In the genomic region with DNA sequence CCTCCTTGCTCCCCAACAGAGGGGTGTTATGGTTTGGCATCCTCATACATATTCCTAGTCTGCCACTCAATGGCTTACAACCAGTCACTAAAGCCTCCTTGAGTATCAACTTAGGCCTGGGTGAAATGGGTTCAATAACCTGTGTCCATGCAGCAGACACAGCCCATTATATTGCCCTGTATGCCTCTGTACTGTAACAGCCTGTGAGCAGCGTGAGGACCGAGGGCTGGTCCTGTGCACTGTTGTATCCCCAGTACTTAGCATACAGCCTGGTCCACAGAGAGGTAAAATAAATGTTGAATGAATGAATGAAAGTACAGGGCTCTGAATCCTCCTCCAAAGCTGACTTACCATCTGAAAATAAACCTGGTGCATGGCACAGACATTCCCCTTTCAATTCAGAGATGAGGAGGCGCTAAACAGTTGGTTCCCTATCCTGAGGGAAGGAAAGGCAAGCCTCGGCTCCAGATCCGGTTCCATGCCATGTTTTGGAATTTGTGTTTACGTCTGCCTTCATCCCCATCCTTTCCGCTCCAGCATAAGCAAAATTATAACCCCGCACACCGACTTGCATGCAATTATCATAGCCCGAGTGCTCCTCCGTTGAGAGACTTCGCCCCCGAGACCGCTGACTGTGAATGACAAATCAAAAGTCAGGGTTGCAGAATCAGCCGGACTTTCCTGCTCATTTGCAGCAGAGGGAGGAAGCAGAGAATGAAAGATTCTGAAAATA, we compare ENCODE assay signal across 8 cellular contexts. TPM values are rescaled to one million over a fixed set of nuclear protein-coding genes. Genes with fewer than 3 reads are reported as not detected.
DNase-seq lines count a peak whose midpoint lies in the region; ATAC-seq, FAIRE-seq and TF ChIP-seq lines count a peak whose summit lies in the region.

No MANE protein-coding gene starts in this region.

- H2AFZ ChIP-seq in mammary epithelial cell (ENCODE audit: low read depth, low read length) (peak overlapping the region; percentile 47), keratinocyte (ENCODE audit: control insufficient read depth, low read length) (peak overlapping the region; percentile 34)

- H3K4me3 Mint-ChIP-seq in stimulated activated memory B cell treated with anti-CD40 and anti-IgM and Interleukin-4, amounts not matched to agents 10 μg/mL and 1 μg/mL and 100 μg/mL, for 72 hours, result peak overlapping the region; percentile 60

- TF ChIP-seq CTCF in mammary epithelial cell (conservative IDR thresholded peaks at IDR 0.05 in 1 of 2, IDR thresholded peaks at IDR 0.05 in 1 of 2; ENCODE audit: extremely low read depth in 1 of 2, insufficient read depth in 1 of 2, low read depth in 1 of 2, low read length in 2 of 2) (no peak), keratinocyte (optimal IDR thresholded peaks at IDR 0.05 in 1 of 3, IDR thresholded peaks at IDR 0.05 in 1 of 3, conservative IDR thresholded peaks at IDR 0.05 in 1 of 3; ENCODE audit: extremely low read depth in 1 of 3, insufficient read depth in 2 of 3, low read length in 3 of 3) (no peak), omental fat pad (IDR thresholded peaks at IDR 0.05) (no peak)

- peak; percentile 80 for DNase-seq in Daoy (ENCODE audit: low read depth)
- peak; percentile 95 for DNase-seq in NCI-H2227 (lab: John Stamatoyannopoulos, UW; ENCODE audit: unreplicated experiment)
- DNase-seq in mammary epithelial cell, result peak; percentile 70
- DNase-seq in keratinocyte (ENCODE audit: low read depth, low spot score), result no peak
- DNase-seq in MV-4-11 (lab: John Stamatoyannopoulos, UW), result no peak
- no peak for DNase-seq in omental fat pad (ENCODE audit: low spot score)

- WGBS in mammary epithelial cell (ENCODE audit: low coverage, missing lambda C conversion rate), result 54% methylated on average over 12 of the region's 15 CpGs

- H3K9me3 ChIP-seq in mammary epithelial cell (replicated peaks; ENCODE audit: insufficient read depth, low read length), result no peaks in the 10 kb centered on the region
- no peaks in the 10 kb centered on the region for H3K9me3 ChIP-seq in keratinocyte (ENCODE audit: control insufficient read depth, low read depth, low read length)

- no TSS peak for BruUV-seq in mammary epithelial cell (replicated peaks; lab: Mats Ljungman, UMichigan)

- H3K4me1 ChIP-seq in mammary epithelial cell (ENCODE audit: insufficient read depth, low read length) (peaks cover 21% of the 10 kb centered on the region), keratinocyte (ENCODE audit: control insufficient read depth, extremely low read depth, insufficient read depth, low read length) (peaks cover 21% of the 10 kb centered on the region)

- H4K20me1 ChIP-seq in mammary epithelial cell (ENCODE audit: insufficient read depth, low read length), result no peaks in the 10 kb centered on the region
- no peaks in the 10 kb centered on the region for H4K20me1 ChIP-seq in keratinocyte (ENCODE audit: control insufficient read depth, extremely low read depth, insufficient read depth, low read length)

- intact Hi-C loops in mammary epithelial cell (cut with micrococcal nuclease), result loop anchor here (5.0 to 10.0 kb wide), 2 partner anchors 78 to 1010 kb away; no protein-coding TSS in a partner anchor

- no peaks in the 10 kb centered on the region for H3K27me3 ChIP-seq in mammary epithelial cell (ENCODE audit: insufficient read depth, low read length)
- no peaks in the 10 kb centered on the region for H3K27me3 ChIP-seq in keratinocyte (ENCODE audit: control insufficient read depth, extremely low read depth, insufficient read depth, low read length)

- peaks cover 4% of the 10 kb centered on the region for H3K79me2 ChIP-seq in mammary epithelial cell (ENCODE audit: insufficient read depth, low read length)
- H3K79me2 ChIP-seq in keratinocyte (ENCODE audit: control insufficient read depth, insufficient read depth, low read length), result no peaks in the 10 kb centered on the region

- CTCF ChIA-PET in mammary epithelial cell (lab: Charles Lee; ENCODE audit: low non-redundant PET), result no interaction called here

- in situ Hi-C loops in mammary epithelial cell (cut with MboI; ENCODE audit: low sequenced_read_pairs in 2 of 2), result no loop called here

- H3K9me1 ChIP-seq in keratinocyte (ENCODE audit: control insufficient read depth, extremely low read depth, insufficient read depth, low read length), result no peaks in the 10 kb centered on the region

- no peaks in the 10 kb centered on the region for H3K9me3 Mint-ChIP-seq in stimulated activated memory B cell treated with anti-CD40 and anti-IgM and Interleukin-4, amounts not matched to agents 10 μg/mL and 1 μg/mL and 100 μg/mL, for 72 hours

- no peak for ATAC-seq in stimulated activated memory B cell treated with anti-CD40 and anti-IgM and Interleukin-4, amounts not matched to agents 10 μg/mL and 1 μg/mL and 100 μg/mL, for 72 hours
- ATAC-seq in GM21529 (IDR thresholded peaks at IDR 0.05; ENCODE audit: unreplicated experiment) (no peak), omental fat pad (ENCODE audit: low FRiP score) (no peak)

- H3K27me3 Mint-ChIP-seq in stimulated activated memory B cell treated with anti-CD40 and anti-IgM and Interleukin-4, amounts not matched to agents 10 μg/mL and 1 μg/mL and 100 μg/mL, for 72 hours, result peaks cover 28% of the 10 kb centered on the region

- peaks cover 20% of the 10 kb centered on the region for H3K4me1 Mint-ChIP-seq in stimulated activated memory B cell treated with anti-CD40 and anti-IgM and Interleukin-4, amounts not matched to agents 10 μg/mL and 1 μg/mL and 100 μg/mL, for 72 hours

- peak overlapping the region; percentile 34 for H3K4me2 ChIP-seq in mammary epithelial cell (ENCODE audit: insufficient read depth, low read depth, low read length)
- H3K4me2 ChIP-seq in keratinocyte (ENCODE audit: control insufficient read depth, extremely low read depth, insufficient read depth, low read depth, low read length), result peak overlapping the region; percentile 80

- H3K4me3 ChIP-seq in mammary epithelial cell (replicated peaks in 1 of 3; ENCODE audit: insufficient read depth in 1 of 3, low read depth in 2 of 3, low read length in 3 of 3) (peak overlapping the region; percentile 18 to 30 (median 27)), keratinocyte (ENCODE audit: control insufficient read depth in 2 of 3, extremely low read depth in 1 of 3, insufficient read depth in 2 of 3, low read depth in 1 of 3, low read length in 3 of 3) (peak overlapping the region in 2 of 3 experiments; percentile 23 to 49)

- H3K36me3 ChIP-seq in mammary epithelial cell (ENCODE audit: insufficient read depth, low read length) (no peaks in the 10 kb centered on the region), keratinocyte (ENCODE audit: control insufficient read depth in 2 of 2, extremely low read depth in 1 of 2, insufficient read depth in 2 of 2, low read length in 2 of 2) (no peaks in the 10 kb centered on the region)

- no peak overlapping the region for H3K27ac ChIP-seq in mammary epithelial cell (ENCODE audit: insufficient read depth, low read depth, low read length)
- no peak overlapping the region for H3K27ac ChIP-seq in keratinocyte (ENCODE audit: control insufficient read depth, insufficient read depth, low read length)

- dilution Hi-C loops in mammary epithelial cell (cut with HindIII; ENCODE audit: low sequenced_read_pairs), result no loop called here
- dilution Hi-C loops in keratinocyte (cut with MboI; ENCODE audit: extremely low pct_ligation_motif_present, low sequenced_read_pairs), result no loop called here

- H3K36me3 Mint-ChIP-seq in stimulated activated memory B cell treated with anti-CD40 and anti-IgM and Interleukin-4, amounts not matched to agents 10 μg/mL and 1 μg/mL and 100 μg/mL, for 72 hours, result no peaks in the 10 kb centered on the region

- H3K9ac ChIP-seq in mammary epithelial cell (ENCODE audit: insufficient read depth, low read length) (no peak overlapping the region), keratinocyte (ENCODE audit: control insufficient read depth, extremely low read depth, insufficient read depth, low read length) (no peak overlapping the region)

- peak; percentile 13 for FAIRE-seq in keratinocyte (lab: Jason Lieb, UNC)

- no peak overlapping the region for H3K27ac Mint-ChIP-seq in stimulated activated memory B cell treated with anti-CD40 and anti-IgM and Interleukin-4, amounts not matched to agents 10 μg/mL and 1 μg/mL and 100 μg/mL, for 72 hours

RNA-seq across cellular contexts. Expression of gene DNAJC6, which starts 45.0 kb away (rescaled TPM):
- total RNA-seq in Daoy (2014; rRNA removed; shearing (Covaris generic)), result 5.0 and 11.1 TPM in 2 replicates
- total RNA-seq in mammary epithelial cell, result 10 to 100 TPM in 1 of 2 donors, 1 to 10 TPM in 1; 6.6 to 28.5 TPM
- polyA plus RNA-seq in mammary epithelial cell, result 3.4 TPM
- polyA minus RNA-seq in mammary epithelial cell, result 36.5 TPM
- 5.5 to 8.2 TPM (median 7.7 TPM) in 3 replicates for polyA plus RNA-seq in keratinocyte
- polyA plus RNA-seq in keratinocyte (2011; ENCODE audit: low read depth), result 2.8 TPM
- polyA plus RNA-seq in keratinocyte (2011; cell fraction: cytosol; rRNA removed), result 3.9 and 8.2 TPM in 2 replicates
- 10.2 and 12.3 TPM in 2 replicates for polyA plus RNA-seq in keratinocyte (2011; cell fraction: nucleus; rRNA removed)
- 2.8 and 3.4 TPM in 2 replicates for polyA plus RNA-seq in keratinocyte (2012; ENCODE audit: low replicate concordance)
- polyA minus RNA-seq in keratinocyte, result 7.2 to 16.1 TPM (median 10.2 TPM) in 3 replicates
- polyA minus RNA-seq in keratinocyte (2011; cell fraction: cytosol; rRNA and poly(A)+ RNA removed), result 7.5 TPM
- polyA minus RNA-seq in keratinocyte (2011; cell fraction: nucleus; rRNA and poly(A)+ RNA removed), result 16.7 and 34.3 TPM in 2 replicates
- total RNA-seq in omental fat pad, result 1 to 10 TPM; 1.9 to 5.1 (median 3.6) TPM

Comparison
In these comparisons a context has a peak if more than half of its experiments do, and no peak if none do; other contexts are left out.
1. DNase-seq: peak in Daoy (single experiment), NCI-H2227 (single experiment) and mammary epithelial cell (single experiment); none in keratinocyte (single experiment), MV-4-11 (single experiment) and omental fat pad (single experiment).